In the genomic region with DNA sequence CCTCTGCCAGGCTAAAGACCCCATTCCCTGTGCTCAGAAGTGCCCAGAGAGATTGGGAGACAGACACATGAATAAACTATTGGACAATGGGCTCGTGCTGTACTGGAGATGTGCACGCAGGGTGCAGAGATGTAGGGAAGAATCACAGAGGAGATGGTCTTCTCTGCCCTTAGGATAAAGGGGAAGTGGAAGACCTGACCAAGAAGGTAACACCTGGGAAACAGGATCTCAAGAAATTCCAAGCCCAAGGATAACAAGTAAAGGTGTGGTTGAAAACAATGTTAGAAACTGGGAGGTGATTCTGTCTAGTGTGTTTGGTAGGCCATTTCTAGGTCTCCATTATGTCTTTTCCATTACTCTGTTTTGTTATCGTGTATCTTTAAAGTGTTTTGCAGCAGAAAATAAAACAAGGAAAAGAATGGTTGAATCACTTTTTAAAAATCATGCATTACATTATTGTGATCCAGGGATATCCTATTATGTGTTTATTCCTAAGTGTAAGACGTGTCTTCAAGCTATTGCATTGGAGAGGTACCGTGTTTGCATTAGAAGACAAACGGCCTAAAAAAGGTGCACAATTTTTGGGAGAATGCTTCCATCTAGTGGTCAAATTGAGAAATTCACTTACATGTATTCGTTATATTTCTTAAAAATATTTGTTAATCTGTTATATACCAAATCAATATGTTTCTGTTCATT, we compare ENCODE assay signal across 8 cellular contexts. TPM values are rescaled to one million over a fixed set of nuclear protein-coding genes. Genes with fewer than 3 reads are reported as not detected.
DNase-seq lines count a peak whose midpoint lies in the region; ATAC-seq and TF ChIP-seq lines count a peak whose summit lies in the region.

No MANE protein-coding gene starts in this region.

- DNase-seq in natural killer cell (no peak), NCI-H2081 treated with DMSO at 0.1 percent for 48 hours (lab: John Stamatoyannopoulos, UW) (peak; percentile 53), WTC11 (ENCODE audit: low spot score) (no peak), inferior parietal cortex (ENCODE audit: extremely low spot score) (peak; percentile 90), upper lobe of right lung (no peak)
- DNase-seq in natural killer cell treated with Interleukin-12 subunit alpha and Interleukin-12 subunit beta and Interleukin-15 and Interleukin-18, amount 100 ng/mL, for 72 hours (ENCODE audit: low spot score): no peak

- no peaks in the 10 kb centered on the region for H3K36me3 ChIP-seq in upper lobe of right lung

- H3K36me3 Mint-ChIP-seq in natural killer cell (no peaks in the 10 kb centered on the region), WTC11 (no peaks in the 10 kb centered on the region)
- H3K36me3 Mint-ChIP-seq in natural killer cell treated with Interleukin-12 subunit alpha and Interleukin-12 subunit beta and Interleukin-15 and Interleukin-18, amount 100 ng/mL, for 72 hours: no peaks in the 10 kb centered on the region

- intact Hi-C loops in natural killer cell (cut with micrococcal nuclease): loop anchor here (5.0 to 10.0 kb wide), 3 partner anchors 901 to 1314 kb away; no protein-coding TSS in a partner anchor
- intact Hi-C loops in upper lobe of right lung (cut with DNase I): no loop called here

- no peak overlapping the region for H3K27ac ChIP-seq in upper lobe of right lung

- H3K9me3 ChIP-seq in upper lobe of right lung: no peaks in the 10 kb centered on the region

- H3K27me3 ChIP-seq in upper lobe of right lung: no peaks in the 10 kb centered on the region

- TF ChIP-seq CTCF in natural killer cell (IDR thresholded peaks at IDR 0.05): peak; percentile 45
- peak; percentile 64 for TF ChIP-seq CTCF in WTC11 (IDR thresholded peaks at IDR 0.05)
- peak; percentile 71 for TF ChIP-seq CTCF in upper lobe of right lung (IDR thresholded peaks at IDR 0.05)

- CTCF ChIA-PET in WTC11 (lab: Charles Lee): interaction anchor here (0.6 to 1.8 kb wide), 7 partner anchors 127 to 861 kb away, joined by 3 to 9 read pairs (median 3); no protein-coding TSS in a partner anchor

- H3K4me1 ChIP-seq in upper lobe of right lung: no peaks in the 10 kb centered on the region

- H3K4me1 Mint-ChIP-seq in natural killer cell: no peaks in the 10 kb centered on the region
- peaks cover 0 to 3% of the 10 kb centered on the region in 2 donors for H3K4me1 Mint-ChIP-seq in natural killer cell treated with Interleukin-12 subunit alpha and Interleukin-12 subunit beta and Interleukin-15 and Interleukin-18, amount 100 ng/mL, for 72 hours (ENCODE audit: low read depth in 2 of 2)
- H3K4me1 Mint-ChIP-seq in WTC11: no peaks in the 10 kb centered on the region

- H3K9me3 Mint-ChIP-seq in natural killer cell (no peaks in the 10 kb centered on the region), WTC11 (peaks cover 2% of the 10 kb centered on the region; the same call in 1 of the 2 replicates)
- no peaks in the 10 kb centered on the region for H3K9me3 Mint-ChIP-seq in natural killer cell treated with Interleukin-12 subunit alpha and Interleukin-12 subunit beta and Interleukin-15 and Interleukin-18, amount 100 ng/mL, for 72 hours

- H3K4me3 Mint-ChIP-seq in natural killer cell (no peak overlapping the region), WTC11 (no peak overlapping the region)
- no peak overlapping the region for H3K4me3 Mint-ChIP-seq in natural killer cell treated with Interleukin-12 subunit alpha and Interleukin-12 subunit beta and Interleukin-15 and Interleukin-18, amount 100 ng/mL, for 72 hours

- POLR2A ChIA-PET in WTC11 (lab: Charles Lee): no interaction called here

- H3K27ac Mint-ChIP-seq in natural killer cell (no peak overlapping the region), WTC11 (no peak overlapping the region)
- no peak overlapping the region for H3K27ac Mint-ChIP-seq in natural killer cell treated with Interleukin-12 subunit alpha and Interleukin-12 subunit beta and Interleukin-15 and Interleukin-18, amount 100 ng/mL, for 72 hours

- no peak overlapping the region for H3K4me3 ChIP-seq in upper lobe of right lung

- no peaks in the 10 kb centered on the region for H3K27me3 Mint-ChIP-seq in natural killer cell (ENCODE audit: low read depth in 2 of 2)
- peaks cover 0 to 2% of the 10 kb centered on the region in 2 donors for H3K27me3 Mint-ChIP-seq in natural killer cell treated with Interleukin-12 subunit alpha and Interleukin-12 subunit beta and Interleukin-15 and Interleukin-18, amount 100 ng/mL, for 72 hours
- no peaks in the 10 kb centered on the region for H3K27me3 Mint-ChIP-seq in WTC11 (ENCODE audit: low read depth)

- ATAC-seq in natural killer cell: no peak
- ATAC-seq in natural killer cell treated with Interleukin-12 subunit alpha and Interleukin-12 subunit beta and Interleukin-15 and Interleukin-18, amount 100 ng/mL, for 72 hours: no peak
- peak; percentile 62 for ATAC-seq in HG02798 (IDR thresholded peaks at IDR 0.05; ENCODE audit: poor library complexity, unreplicated experiment)
- peak; percentile 57; the same call in 1 of the 2 replicates for ATAC-seq in WTC11
- peak; percentile 69 for ATAC-seq in upper lobe of right lung
- no peak for ATAC-seq in GM19397 (IDR thresholded peaks at IDR 0.05; ENCODE audit: unreplicated experiment)

TF ChIP-seq in WTC11, 78 proteins besides CTCF, POLR2A, EP300 and RAD21:
- no peak for TF ChIP-seq ZNF232 (CRISPR knock-in tag; IDR thresholded peaks at IDR 0.05)
- TF ChIP-seq ETV6 (CRISPR knock-in tag; IDR thresholded peaks at IDR 0.05): no peak
- TF ChIP-seq, protein P1, sequence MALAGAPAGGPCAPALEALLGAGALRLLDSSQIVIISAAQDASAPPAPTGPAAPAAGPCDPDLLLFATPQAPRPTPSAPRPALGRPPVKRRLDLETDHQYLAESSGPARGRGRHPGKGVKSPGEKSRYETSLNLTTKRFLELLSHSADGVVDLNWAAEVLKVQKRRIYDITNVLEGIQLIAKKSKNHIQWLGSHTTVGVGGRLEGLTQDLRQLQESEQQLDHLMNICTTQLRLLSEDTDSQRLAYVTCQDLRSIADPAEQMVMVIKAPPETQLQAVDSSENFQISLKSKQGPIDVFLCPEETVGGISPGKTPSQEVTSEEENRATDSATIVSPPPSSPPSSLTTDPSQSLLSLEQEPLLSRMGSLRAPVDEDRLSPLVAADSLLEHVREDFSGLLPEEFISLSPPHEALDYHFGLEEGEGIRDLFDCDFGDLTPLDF (CRISPR knock-in tag; IDR thresholded peaks at IDR 0.05): no peak
- no peak for TF ChIP-seq JAZF1 (CRISPR knock-in tag; IDR thresholded peaks at IDR 0.05)
- no peak for TF ChIP-seq ZNF121 (CRISPR knock-in tag; IDR thresholded peaks at IDR 0.05)
- no peak for TF ChIP-seq KAT7 (CRISPR knock-in tag; IDR thresholded peaks at IDR 0.05; ENCODE audit: borderline replicate concordance)
- TF ChIP-seq SMAD3 (CRISPR knock-in tag; IDR thresholded peaks at IDR 0.05; ENCODE audit: borderline replicate concordance): no peak

RNA-seq across cellular contexts. Expression of a gene that starts 40.8 kb away (rescaled TPM):
- total RNA-seq in natural killer cell: 1 to 10 TPM; 2.1 to 4.5 (median 3.1) TPM
- 1 to 10 TPM; 5.6 to 6.1 TPM for total RNA-seq in natural killer cell treated with Interleukin-12 subunit alpha and Interleukin-12 subunit beta and Interleukin-15 and Interleukin-18, amount 100 ng/mL, for 72 hours
- 46.8 to 55.6 TPM (median 48.4 TPM) in 3 replicates for total RNA-seq in WTC11 (2021)
- 26.9 TPM for total RNA-seq in upper lobe of right lung

Comparison
In these comparisons a context has a peak if more than half of its experiments do, and no peak if none do; other contexts are left out.
1. ATAC-seq: peak in HG02798 (single experiment), WTC11 (single experiment) and upper lobe of right lung (single experiment); none in natural killer cell (0 of 3), natural killer cell treated with Interleukin-12 subunit alpha and Interleukin-12 subunit beta and Interleukin-15 and Interleukin-18, amount 100 ng/mL, for 72 hours (0 of 2) and GM19397 (single experiment).
2. DNase-seq: peak in NCI-H2081 treated with DMSO at 0.1 percent for 48 hours (single experiment) and inferior parietal cortex (single experiment); none in natural killer cell (single experiment), natural killer cell treated with Interleukin-12 subunit alpha and Interleukin-12 subunit beta and Interleukin-15 and Interleukin-18, amount 100 ng/mL, for 72 hours (single experiment), WTC11 (single experiment) and upper lobe of right lung (single experiment).
3. Peak in every context shown above with its lines, with median percentiles within 50 percentile points of each other: CTCF ChIP-seq.